In the genomic region with DNA sequence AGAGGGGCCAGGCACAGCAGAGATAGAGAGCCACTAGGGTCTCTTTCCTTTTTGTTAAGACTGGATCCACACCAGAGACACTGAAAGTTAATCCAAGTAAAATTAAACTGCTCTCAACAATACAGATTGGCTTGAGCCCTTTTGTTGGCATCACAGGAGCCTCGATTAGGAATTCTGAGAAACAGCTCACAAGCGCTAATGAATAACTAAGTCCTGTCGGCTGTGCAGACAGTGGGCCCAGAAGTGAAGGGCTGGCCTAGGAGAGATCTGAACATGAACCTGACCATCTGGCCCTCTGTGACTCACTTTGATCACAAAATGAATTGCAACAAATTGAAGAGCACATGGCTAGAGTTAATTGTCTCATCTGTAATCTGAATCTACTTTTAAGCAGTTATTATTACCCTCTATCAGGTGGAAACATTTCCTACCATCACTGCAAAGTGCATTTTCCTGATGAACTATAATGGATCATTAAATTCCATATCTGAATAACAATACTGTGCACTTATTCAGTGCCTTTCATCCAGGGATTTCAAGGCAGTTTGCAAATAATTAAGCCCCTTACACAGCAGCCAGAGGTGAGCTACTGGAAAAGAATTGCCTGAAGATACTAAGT, we compare ENCODE assay signal across 15 cellular contexts. TPM values are rescaled to one million over a fixed set of nuclear protein-coding genes. Genes with fewer than 3 reads are reported as not detected.
DNase-seq lines count a peak whose midpoint lies in the region; ATAC-seq, FAIRE-seq and TF ChIP-seq lines count a peak whose summit lies in the region.
"Had no signal": no experiment of that assay in that cellular context is flagged by ENCODE, and none has a peak within 500 bp of the region (broad histone marks: within the 10 kb centered on the region; RNA-seq: fewer than 3 reads in every experiment).

No MANE protein-coding gene starts in this region.

- intact Hi-C loops in HepG2 (cut with micrococcal nuclease; ENCODE audit: unreplicated experiment) = loop anchor here (5.0 kb wide), 1 partner anchor 351 kb away; no protein-coding TSS in a partner anchor

- POLR2A ChIA-PET in HepG2 (lab: Yijun Ruan, JAX) (no interaction called here), T-cell (lab: Charles Lee) (interaction anchor here (0.5 to 1.3 kb wide), 10 partner anchors 9 to 176 kb away, joined by 3 to 5 read pairs (median 4); no protein-coding TSS in a partner anchor)

- no peaks in the 10 kb centered on the region for H3K9me3 Mint-ChIP-seq in T-cell

- peak overlapping the region; percentile 84 to 92 (median 92) for H3K4me3 Mint-ChIP-seq in T-cell

- no peaks in the 10 kb centered on the region for H3K79me2 ChIP-seq in HepG2 (ENCODE audit: insufficient read depth, low read length)

- no peak for TF ChIP-seq CTCF in liver (IDR thresholded peaks at IDR 0.05; ENCODE audit: low read depth, low read length, missing input control)
- TF ChIP-seq CTCF in HepG2 (CRISPR knock-in tag; IDR thresholded peaks at IDR 0.05) = no peak

- peak overlapping the region in 1 of 2 donors; percentile 33 for H3K9ac ChIP-seq in liver (ENCODE audit: low read depth in 1 of 2, low read length in 2 of 2)
- no peak overlapping the region for H3K9ac ChIP-seq in HepG2 (ENCODE audit: insufficient read depth, low read depth, low read length)

- H3K4me1 ChIP-seq in liver (ENCODE audit: control insufficient read depth in 4 of 4, insufficient read depth in 4 of 4, low read length in 3 of 4) (peaks cover 13 to 66% (median 53%) of the 10 kb centered on the region in 4 donors), HepG2 (ENCODE audit: insufficient read depth, low read length) (peaks cover 16% of the 10 kb centered on the region)
- H3K4me1 ChIP-seq: BE2C had no signal

- H4K20me1 ChIP-seq in HepG2 (ENCODE audit: insufficient read depth, low read length) = no peaks in the 10 kb centered on the region

- no peak for TF ChIP-seq EP300 in HepG2 (IDR thresholded peaks at IDR 0.05; ENCODE audit: low read depth in 2 of 2, low read length in 2 of 2)
- TF ChIP-seq EP300 in HepG2 (CRISPR knock-in tag; IDR thresholded peaks at IDR 0.05; ENCODE audit: borderline replicate concordance) = no peak

- ATAC-seq in HepG2 (no peak), T-cell (replicated peaks in 1 of 4) (no peak), HG02852 (IDR thresholded peaks at IDR 0.05; ENCODE audit: unreplicated experiment) (no peak), HG03378 (IDR thresholded peaks at IDR 0.05; ENCODE audit: unreplicated experiment) (no peak)
- ATAC-seq: left colon had no signal

- no TSS peak for BruUV-seq in HepG2 (replicated peaks; lab: Mats Ljungman, UMichigan)

- H3K9me3 ChIP-seq in liver (ENCODE audit: control insufficient read depth in 4 of 4, low read length in 3 of 4) (no peaks in the 10 kb centered on the region), HepG2 (ENCODE audit: low read length) (no peaks in the 10 kb centered on the region)
- H3K9me3 ChIP-seq: BE2C, thyroid gland had no signal

- peaks cover 28% of the 10 kb centered on the region for H3K36me3 Mint-ChIP-seq in T-cell

- TF ChIP-seq RAD21 in liver (IDR thresholded peaks at IDR 0.05) = no peak
- TF ChIP-seq RAD21 in HepG2 (CRISPR knock-in tag; IDR thresholded peaks at IDR 0.05) = no peak

- H3K27ac ChIP-seq in liver (ENCODE audit: low read depth in 1 of 2, low read length in 2 of 2) (peak overlapping the region; percentile 77 to 81), HepG2 (ENCODE audit: extremely low read length, insufficient read depth, low read length) (no peak overlapping the region)
- H3K27ac ChIP-seq: thyroid gland had no signal

- H3K4me1 Mint-ChIP-seq in T-cell = peaks cover 61 to 72% (median 65%) of the 10 kb centered on the region in 3 donors

- no peaks in the 10 kb centered on the region for H3K27me3 Mint-ChIP-seq in T-cell

- H3K36me3 ChIP-seq in liver (ENCODE audit: control insufficient read depth in 4 of 4, insufficient read depth in 3 of 4, low read depth in 1 of 4, low read length in 3 of 4) = no peaks in the 10 kb centered on the region
- H3K36me3 ChIP-seq in HepG2 (replicated peaks in 1 of 2; ENCODE audit: control insufficient read depth in 1 of 2, insufficient read depth in 2 of 2, low read length in 2 of 2) = no peaks in the 10 kb centered on the region
- H3K36me3 ChIP-seq: BE2C, thyroid gland had no signal

- in situ Hi-C loops in HepG2 (cut with HindIII; ENCODE audit: extremely low pct_ligation_motif_present, low pct_unique_long_range_greater_than_20kb) = loop anchor here (25.0 kb wide), 1 partner anchor 194 kb away; no protein-coding TSS in a partner anchor

- WGBS in liver = 43% methylated on average over 3 of the region's 3 CpGs
- 44% methylated on average over 3 of the region's 3 CpGs for WGBS in HepG2 (ENCODE audit: low lambda C conversion rate)

- CTCF ChIA-PET in HepG2 (lab: Yijun Ruan, JAX; ENCODE audit: low intra/inter-chr PET ratio, low total read pairs) (no interaction called here), T-cell (lab: Charles Lee) (interaction anchor here (0.6 to 1.6 kb wide), 8 partner anchors 18 to 353 kb away, joined by 3 to 11 read pairs (median 3); no protein-coding TSS in a partner anchor)

- H3K27ac Mint-ChIP-seq in T-cell = peak overlapping the region; percentile 94

- DNase-seq in HepG2 (ENCODE audit: low spot score) = no peak
- no peak for DNase-seq in T-cell
- peak; percentile 19 for DNase-seq in kidney glomerular epithelial cell (lab: John Stamatoyannopoulos, UW)
- DNase-seq in stimulated activated CD4-positive, alpha-beta T cell treated with anti-CD3 and anti-CD28 coated beads, Interleukin-4, amount 100 ng/mL, for 4 hours = no peak
- DNase-seq in NCI-H146 treated with DMSO at 0.1 percent for 48 hours (lab: John Stamatoyannopoulos, UW; ENCODE audit: unreplicated experiment) = no peak
- DNase-seq: activated gamma-delta T cell, BE2C, cortex of kidney, left colon, OCI-M1, posterior cingulate gyrus, thyroid gland had no signal

- H3K4me3 ChIP-seq in liver (ENCODE audit: low read depth in 1 of 3, low read length in 3 of 3) = no peak overlapping the region
- no peak overlapping the region for H3K4me3 ChIP-seq in HepG2 (replicated peaks in 1 of 3; ENCODE audit: insufficient read depth in 1 of 3, low read depth in 2 of 3, low read length in 3 of 3)
- H3K4me3 ChIP-seq: thyroid gland had no signal

- FAIRE-seq in HepG2 (lab: Jason Lieb, UNC) = no peak

- H3K4me2 ChIP-seq in HepG2 (ENCODE audit: low read depth, low read length) = no peak overlapping the region

- no peak overlapping the region for H2AFZ ChIP-seq in HepG2 (ENCODE audit: low read length)

- H3K27me3 ChIP-seq in liver (ENCODE audit: control insufficient read depth in 4 of 4, insufficient read depth in 4 of 4, low read length in 3 of 4) (no peaks in the 10 kb centered on the region), HepG2 (ENCODE audit: control insufficient read depth in 1 of 2, insufficient read depth in 2 of 2, low read length in 2 of 2) (peaks cover 10 to 71% of the 10 kb centered on the region in 2 experiments)
- H3K27me3 ChIP-seq: thyroid gland had no signal

- no peak for TF ChIP-seq POLR2A in HepG2 (IDR thresholded peaks at IDR 0.05; ENCODE audit: insufficient read depth in 1 of 2, low read depth in 2 of 2, low read length in 2 of 2)

TF ChIP-seq in liver, 16 proteins besides CTCF, POLR2A, EP300 and RAD21 (continues in another document):
- TF ChIP-seq GABPA (IDR thresholded peaks at IDR 0.05 in 1 of 2, conservative IDR thresholded peaks at IDR 0.05 in 1 of 2) = no peak
- TF ChIP-seq, protein P1, sequence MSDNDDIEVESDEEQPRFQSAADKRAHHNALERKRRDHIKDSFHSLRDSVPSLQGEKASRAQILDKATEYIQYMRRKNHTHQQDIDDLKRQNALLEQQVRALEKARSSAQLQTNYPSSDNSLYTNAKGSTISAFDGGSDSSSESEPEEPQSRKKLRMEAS (IDR thresholded peaks at IDR 0.05) = peak; percentile 29

TF ChIP-seq in HepG2, 621 proteins besides CTCF, POLR2A, EP300 and RAD21 (continues in another document):
- no peak for TF ChIP-seq AGO1 (IDR thresholded peaks at IDR 0.05; ENCODE audit: low read depth, low read length, poor library complexity, severe bottlenecking)
- TF ChIP-seq MXD4 (CRISPR knock-in tag; IDR thresholded peaks at IDR 0.05) = no peak
- no peak for TF ChIP-seq JUN (CRISPR knock-in tag; IDR thresholded peaks at IDR 0.05)
- TF ChIP-seq, protein P2, sequence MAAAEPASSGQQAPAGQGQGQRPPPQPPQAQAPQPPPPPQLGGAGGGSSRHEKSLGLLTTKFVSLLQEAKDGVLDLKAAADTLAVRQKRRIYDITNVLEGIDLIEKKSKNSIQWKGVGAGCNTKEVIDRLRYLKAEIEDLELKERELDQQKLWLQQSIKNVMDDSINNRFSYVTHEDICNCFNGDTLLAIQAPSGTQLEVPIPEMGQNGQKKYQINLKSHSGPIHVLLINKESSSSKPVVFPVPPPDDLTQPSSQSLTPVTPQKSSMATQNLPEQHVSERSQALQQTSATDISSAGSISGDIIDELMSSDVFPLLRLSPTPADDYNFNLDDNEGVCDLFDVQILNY (CRISPR knock-in tag; conservative IDR thresholded peaks at IDR 0.05) = no peak
- no peak for TF ChIP-seq HMG20B (CRISPR knock-in tag; conservative IDR thresholded peaks at IDR 0.05)

RNA-seq across cellular contexts. Expression of a gene that starts 3.2 kb away (rescaled TPM):
- total RNA-seq in liver (1 to 10 TPM; 1.9 to 3.7 TPM), HepG2 (2016; rRNA removed; fragmentation: Illumina TruSeq; extraction: Trizol) (not detected in 2 replicates), T-cell (100 to 1,000 TPM in 2 of 5 donors, 10 to 100 TPM in 3; 81.9 to 196 (median 96.7) TPM)
- polyA plus RNA-seq in liver (1 to 10 TPM; 1.9 to 2.0 TPM), HepG2 (2011; rRNA removed) (0.01 TPM in 1 of 2 replicates, not detected in the other)
- total RNA-seq in HepG2 (2016; cell fraction: cytosol; rRNA removed; fragmentation: Illumina TruSeq; extraction: Trizol; ENCODE audit: low read depth) = not detected in 2 replicates
- total RNA-seq in HepG2 (2016; cell fraction: insoluble cytoplasmic fraction; rRNA removed; fragmentation: Illumina TruSeq; extraction: Trizol) = not detected in 2 replicates
- total RNA-seq in HepG2 (2016; cell fraction: membrane; rRNA removed; fragmentation: Illumina TruSeq; extraction: Trizol) = not detected in 2 replicates
- not detected in 2 replicates for total RNA-seq in HepG2 (2016; cell fraction: nucleus; rRNA removed; fragmentation: Illumina TruSeq; extraction: Trizol)
- 0.01 TPM in 1 of 2 replicates, not detected in the other for polyA plus RNA-seq in HepG2 (2011; cell fraction: cytosol; rRNA removed)
- 0.24 TPM in 1 of 2 replicates, not detected in the other for polyA plus RNA-seq in HepG2 (2011; cell fraction: nucleus; rRNA removed)
- polyA plus RNA-seq in HepG2 (2012) = 0.07 TPM in 1 of 2 replicates, not detected in the other
- polyA plus RNA-seq in HepG2 (2016; cell fraction: cytosol; fragmentation: Illumina TruSeq; extraction: Trizol; ENCODE audit: low read depth) = not detected in 2 replicates
- not detected in 2 replicates for polyA plus RNA-seq in HepG2 (2016; cell fraction: insoluble cytoplasmic fraction; fragmentation: Illumina TruSeq; extraction: Trizol; ENCODE audit: low read depth)
- polyA plus RNA-seq in HepG2 (2016; cell fraction: membrane; fragmentation: Illumina TruSeq; extraction: Trizol; ENCODE audit: low read depth) = not detected in 2 replicates
- polyA plus RNA-seq in HepG2 (2016; cell fraction: nucleus; fragmentation: Illumina TruSeq; extraction: Trizol; ENCODE audit: insufficient read depth, low read depth) = not detected in 2 replicates
- polyA minus RNA-seq in HepG2 (2011; rRNA and poly(A)+ RNA removed; ENCODE audit: low replicate concordance) = 0.02 TPM in 1 of 2 replicates, not detected in the other
- not detected in 2 replicates for polyA minus RNA-seq in HepG2 (2011; cell fraction: cytosol; rRNA and poly(A)+ RNA removed)
- under 0.01 and 0.13 TPM in 2 replicates for polyA minus RNA-seq in HepG2 (2011; cell fraction: nucleus; rRNA and poly(A)+ RNA removed)

Comparison
In these comparisons a context has a peak if more than half of its experiments do, and no peak if none do; other contexts are left out.
1. RNA of a gene that starts 3.2 kb away (total RNA-seq): 81.9 to 196 TPM in T-cell; 1.9 to 3.7 TPM in liver and not detected in HepG2; every median in the first group is over 10 times any median in the second.